8 cellular contexts compared by ENCODE assay signal in genomic region chr12:22100952-22101748, GRCh38. TPM values are rescaled to one million over a fixed set of nuclear protein-coding genes. Genes with fewer than 3 reads are reported as not detected.
DNase-seq lines count a peak whose midpoint lies in the region; ATAC-seq and TF ChIP-seq lines count a peak whose summit lies in the region.

No MANE protein-coding gene starts in this region.

- no peaks in the 10 kb centered on the region for H3K36me3 Mint-ChIP-seq in activated CD4-positive, alpha-beta T cell treated with anti-CD3 and anti-CD28 coated beads, Interleukin-2, amount 10 ng/mL, durations not matched to agents 7 days and 5 days (ENCODE audit: low read depth)

- no peaks in the 10 kb centered on the region for H3K9me3 Mint-ChIP-seq in activated CD4-positive, alpha-beta T cell treated with anti-CD3 and anti-CD28 coated beads, Interleukin-2, amount 10 ng/mL, durations not matched to agents 7 days and 5 days

- POLR2A ChIA-PET in activated CD4-positive, alpha-beta T cell treated with anti-CD3 and anti-CD28 coated beads, Interleukin-2, amount 10 ng/mL, durations not matched to agents 7 days and 5 days (lab: Charles Lee), result no interaction called here

- ATAC-seq in GM21786 (IDR thresholded peaks at IDR 0.05; ENCODE audit: unreplicated experiment), result peak; percentile 65

- H3K27ac Mint-ChIP-seq in activated CD4-positive, alpha-beta T cell treated with anti-CD3 and anti-CD28 coated beads, Interleukin-2, amount 10 ng/mL, durations not matched to agents 7 days and 5 days, result no peak overlapping the region

- H3K4me3 ChIP-seq in foreskin fibroblast (ENCODE audit: low read depth in 1 of 2, low read length in 2 of 2), result no peak overlapping the region

- DNase-seq in NK-92 treated with Interleukin-12 subunit alpha and Interleukin-12 subunit beta, amount 100 ng/mL, for 24 hours (lab: John Stamatoyannopoulos, UW), result peak; percentile 4
- DNase-seq in NK-92 (lab: John Stamatoyannopoulos, UW; ENCODE audit: unreplicated experiment), result no peak
- peak; percentile 50 for DNase-seq in M059J (ENCODE audit: low read depth)
- peak; percentile 42 for DNase-seq in activated CD4-positive, alpha-beta T cell treated with anti-CD3 and anti-CD28 coated beads, Interleukin-2, amount 10 ng/mL, durations not matched to agents 7 days and 5 days
- DNase-seq in foreskin fibroblast, result peak; percentile 40 to 57
- peak; percentile 41 for DNase-seq in pons (ENCODE audit: low spot score)
- no peak for DNase-seq in NCI-H2227 treated with DMSO at 0.1 percent for 48 hours (lab: John Stamatoyannopoulos, UW)

- no peak overlapping the region for H3K4me3 Mint-ChIP-seq in activated CD4-positive, alpha-beta T cell treated with anti-CD3 and anti-CD28 coated beads, Interleukin-2, amount 10 ng/mL, durations not matched to agents 7 days and 5 days

- H3K4me1 Mint-ChIP-seq in activated CD4-positive, alpha-beta T cell treated with anti-CD3 and anti-CD28 coated beads, Interleukin-2, amount 10 ng/mL, durations not matched to agents 7 days and 5 days, result peaks cover 13% of the 10 kb centered on the region

- peaks cover 12% of the 10 kb centered on the region for H3K27me3 Mint-ChIP-seq in activated CD4-positive, alpha-beta T cell treated with anti-CD3 and anti-CD28 coated beads, Interleukin-2, amount 10 ng/mL, durations not matched to agents 7 days and 5 days

- CTCF ChIA-PET in activated CD4-positive, alpha-beta T cell treated with anti-CD3 and anti-CD28 coated beads, Interleukin-2, amount 10 ng/mL, durations not matched to agents 7 days and 5 days (lab: Charles Lee), result interaction anchor here (0.6 to 2.1 kb wide), 3 partner anchors 234 to 409 kb away, joined by 4 to 6 read pairs (median 4); no protein-coding TSS in a partner anchor

- TF ChIP-seq CTCF in foreskin fibroblast (IDR thresholded peaks at IDR 0.05; ENCODE audit: low read depth, low read length), result peak; percentile 49

RNA-seq across cellular contexts. Expression of gene CMAS, which starts 55.1 kb away (rescaled TPM):
- 35.7 and 42.5 TPM in 2 replicates for total RNA-seq in M059J (2014; rRNA removed; shearing (Covaris generic))
- 10 to 100 TPM; 32.2 to 36.0 TPM for total RNA-seq in activated CD4-positive, alpha-beta T cell treated with anti-CD3 and anti-CD28 coated beads, Interleukin-2, amount 10 ng/mL, durations not matched to agents 7 days and 5 days

Comparison
In these comparisons a context has a peak if more than half of its experiments do, and no peak if none do; other contexts are left out.
1. DNase-seq: peak in NK-92 treated with Interleukin-12 subunit alpha and Interleukin-12 subunit beta, amount 100 ng/mL, for 24 hours (single experiment), M059J (single experiment), activated CD4-positive, alpha-beta T cell treated with anti-CD3 and anti-CD28 coated beads, Interleukin-2, amount 10 ng/mL, durations not matched to agents 7 days and 5 days (single experiment), foreskin fibroblast (2 of 2) and pons (single experiment); none in NK-92 (single experiment) and NCI-H2227 treated with DMSO at 0.1 percent for 48 hours (single experiment).